11 cellular contexts compared by ENCODE assay signal in the genomic region with DNA sequence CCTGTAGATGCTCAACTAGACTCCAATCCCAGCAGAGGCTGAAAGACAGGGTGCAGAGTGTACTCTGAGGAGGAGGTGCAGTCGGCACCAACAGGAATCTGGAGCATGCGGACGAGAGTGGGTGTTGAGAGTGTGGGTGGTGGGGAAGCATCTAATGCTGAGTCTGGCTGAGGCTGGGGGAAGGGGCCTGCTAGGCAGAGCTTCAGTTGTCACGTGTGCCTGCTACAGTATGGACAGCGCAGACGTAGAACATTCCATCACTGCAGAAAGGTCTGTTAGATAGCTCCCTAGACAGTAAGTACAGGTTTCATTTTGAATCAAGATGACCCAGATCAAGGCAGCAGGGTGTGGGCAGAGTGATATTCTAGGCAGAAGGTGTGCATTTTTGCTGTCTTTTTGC. TPM values are rescaled to one million over a fixed set of nuclear protein-coding genes. Genes with fewer than 3 reads are reported as not detected.
A peak's percentile ranks its signal among the peaks of the same experiment; 100 is the strongest.
DNase-seq lines count a peak whose midpoint lies in the region; ATAC-seq and TF ChIP-seq lines count a peak whose summit lies in the region.
"Had no signal": no experiment of that assay in that cellular context is flagged by ENCODE, and none has a peak within 500 bp of the region (broad histone marks: within the 10 kb centered on the region; RNA-seq: fewer than 3 reads in every experiment).

No MANE protein-coding gene starts in this region.

- H3K27me3 Mint-ChIP-seq in activated CD4-positive, alpha-beta T cell treated with anti-CD3 and anti-CD28 coated beads, Interleukin-2, amount 10 ng/mL, durations not matched to agents 24 days and 14 days, result no peaks in the 10 kb centered on the region
- no peaks in the 10 kb centered on the region for H3K27me3 Mint-ChIP-seq in activated T-helper 17 cell treated with anti-CD3 and anti-CD28 coated beads, Interleukin-2, amount 50 U/mL, for 72 hours

- intact Hi-C loops in activated CD4-positive, alpha-beta T cell treated with anti-CD3 and anti-CD28 coated beads, Interleukin-2, amount 10 ng/mL, durations not matched to agents 24 days and 14 days (cut with micrococcal nuclease), result no loop called here
- intact Hi-C loops in colonic mucosa (cut with DNase I), result no loop called here

- no peak for DNase-seq in activated CD4-positive, alpha-beta T cell treated with anti-CD3 and anti-CD28 coated beads, Interleukin-2, amount 10 ng/mL, durations not matched to agents 24 days and 14 days
- DNase-seq in activated CD4-positive, alpha-beta T cell treated with anti-CD3 and anti-CD28 coated beads for 1 hour, result no peak
- no peak for DNase-seq in colonic mucosa
- DNase-seq: MG63 had no signal

- H3K4me3 Mint-ChIP-seq in activated CD4-positive, alpha-beta T cell treated with anti-CD3 and anti-CD28 coated beads, Interleukin-2, amount 10 ng/mL, durations not matched to agents 24 days and 14 days, result peak overlapping the region; percentile 34
- H3K4me3 Mint-ChIP-seq in activated T-helper 17 cell treated with anti-CD3 and anti-CD28 coated beads, Interleukin-2, amount 50 U/mL, for 72 hours, result peak overlapping the region; percentile 41

- peaks cover 5% of the 10 kb centered on the region for H3K4me1 ChIP-seq in HEK293 (ENCODE audit: control insufficient read depth, insufficient read depth, low read length)
- peaks cover 45% of the 10 kb centered on the region for H3K4me1 ChIP-seq in rectal smooth muscle tissue (ENCODE audit: control insufficient read depth, insufficient read depth, low read length)
- peaks cover 12% of the 10 kb centered on the region for H3K4me1 ChIP-seq in colonic mucosa

- no peaks in the 10 kb centered on the region for H3K9me3 Mint-ChIP-seq in activated CD4-positive, alpha-beta T cell treated with anti-CD3 and anti-CD28 coated beads, Interleukin-2, amount 10 ng/mL, durations not matched to agents 24 days and 14 days
- no peaks in the 10 kb centered on the region for H3K9me3 Mint-ChIP-seq in activated T-helper 17 cell treated with anti-CD3 and anti-CD28 coated beads, Interleukin-2, amount 50 U/mL, for 72 hours

- no peaks in the 10 kb centered on the region for H3K27me3 ChIP-seq in rectal smooth muscle tissue (ENCODE audit: control insufficient read depth, insufficient read depth, low read length)
- H3K27me3 ChIP-seq in colonic mucosa, result no peaks in the 10 kb centered on the region
- H3K27me3 ChIP-seq: MG63 had no signal

- H3K27ac Mint-ChIP-seq in activated CD4-positive, alpha-beta T cell treated with anti-CD3 and anti-CD28 coated beads, Interleukin-2, amount 10 ng/mL, durations not matched to agents 24 days and 14 days, result peak overlapping the region; percentile 29
- peak overlapping the region; percentile 28 for H3K27ac Mint-ChIP-seq in activated T-helper 17 cell treated with anti-CD3 and anti-CD28 coated beads, Interleukin-2, amount 50 U/mL, for 72 hours

- POLR2A ChIA-PET in HEK293 (lab: Yijun Ruan, JAX), result interaction anchor here (1.0 to 1.7 kb wide), 4 partner anchors 9 to 190 kb away, joined by 3 to 7 read pairs (median 5); a partner anchor contains a TSS

- H3K9me3 ChIP-seq in HEK293 (ENCODE audit: control insufficient read depth, insufficient read depth, low read depth, low read length) (no peaks in the 10 kb centered on the region), colonic mucosa (no peaks in the 10 kb centered on the region)
- H3K9me3 ChIP-seq: MG63 had no signal

- H3K4me3 ChIP-seq in HEK293 (ENCODE audit: low read depth, low read length) (no peak overlapping the region), rectal smooth muscle tissue (ENCODE audit: low read length) (no peak overlapping the region), colonic mucosa (no peak overlapping the region)
- H3K4me3 ChIP-seq: MG63 had no signal

- H3K4me1 Mint-ChIP-seq in activated CD4-positive, alpha-beta T cell treated with anti-CD3 and anti-CD28 coated beads, Interleukin-2, amount 10 ng/mL, durations not matched to agents 24 days and 14 days, result peaks cover 51% of the 10 kb centered on the region
- H3K4me1 Mint-ChIP-seq in activated T-helper 17 cell treated with anti-CD3 and anti-CD28 coated beads, Interleukin-2, amount 50 U/mL, for 72 hours, result peaks cover 53% of the 10 kb centered on the region

- H3K27ac ChIP-seq in HEK293 (ENCODE audit: extremely low read depth, low read depth, low read length) (no peak overlapping the region), rectal smooth muscle tissue (ENCODE audit: low read depth, low read length) (peak overlapping the region; percentile 70), colonic mucosa (no peak overlapping the region)
- H3K27ac ChIP-seq: epithelial cell of prostate had no signal

- CTCF ChIA-PET in HEK293 (lab: Yijun Ruan, JAX), result interaction anchor here (0.5 to 5.9 kb wide), 8 partner anchors 9 to 277 kb away, joined by 3 to 53 read pairs (median 5); a partner anchor contains a TSS

- peak; percentile 69 for ATAC-seq in activated T-helper 17 cell treated with anti-CD3 and anti-CD28 coated beads, Interleukin-2, amount 50 U/mL, for 72 hours (replicated peaks)
- ATAC-seq in GM18873 (IDR thresholded peaks at IDR 0.05; ENCODE audit: low FRiP score, unreplicated experiment), result no peak
- ATAC-seq in SK-N-SH treated with all-trans-retinoic acid at 6 μM for 48 hours, result no peak; the same call in 2 of the 3 replicates

- no peak overlapping the region for H3K9ac ChIP-seq in rectal smooth muscle tissue (ENCODE audit: low read length)
- H3K9ac ChIP-seq in colonic mucosa (ENCODE audit: low read depth in 2 of 2, low read length in 2 of 2), result no peak overlapping the region

- TF ChIP-seq CTCF in HEK293 (tag by site-specific recombination; IDR thresholded peaks at IDR 0.05) (no peak), colonic mucosa (IDR thresholded peaks at IDR 0.05) (no peak)

- peaks cover 59% of the 10 kb centered on the region for H3K36me3 Mint-ChIP-seq in activated CD4-positive, alpha-beta T cell treated with anti-CD3 and anti-CD28 coated beads, Interleukin-2, amount 10 ng/mL, durations not matched to agents 24 days and 14 days (ENCODE audit: low read depth)
- H3K36me3 Mint-ChIP-seq in activated T-helper 17 cell treated with anti-CD3 and anti-CD28 coated beads, Interleukin-2, amount 50 U/mL, for 72 hours (ENCODE audit: low read depth), result peaks cover 72% of the 10 kb centered on the region

- H3K36me3 ChIP-seq in HEK293 (ENCODE audit: control insufficient read depth in 2 of 2, insufficient read depth in 1 of 2, low read length in 2 of 2) (peaks cover 16 to 93% of the 10 kb centered on the region in 2 experiments), rectal smooth muscle tissue (ENCODE audit: control insufficient read depth, insufficient read depth, low read length) (peaks cover 8% of the 10 kb centered on the region), colonic mucosa (no peaks in the 10 kb centered on the region)

TF ChIP-seq in HEK293, 187 proteins besides CTCF, POLR2A, EP300 and RAD21:
- TF ChIP-seq ZFHX2 (tag by site-specific recombination; conservative IDR thresholded peaks at IDR 0.05), result peak; percentile 93
- TF ChIP-seq EGR2 (tag by site-specific recombination; IDR thresholded peaks at IDR 0.05; ENCODE audit: low read depth), result peak; percentile 96
- TF ChIP-seq ZNF214 (tag by site-specific recombination; IDR thresholded peaks at IDR 0.05; ENCODE audit: borderline replicate concordance), result no peak
- no peak for TF ChIP-seq ZNF544 (tag by site-specific recombination; IDR thresholded peaks at IDR 0.05)
- TF ChIP-seq OSR2 (tag by site-specific recombination; IDR thresholded peaks at IDR 0.05), result no peak

TF ChIP-seq in SK-N-SH treated with all-trans-retinoic acid at 6 μM for 48 hours, 23 proteins besides CTCF, POLR2A, EP300 and RAD21:
- TF ChIP-seq PPARA (CRISPR knock-in tag; IDR thresholded peaks at IDR 0.05; ENCODE audit: borderline replicate concordance) (no peak), OSR1 (CRISPR knock-in tag; IDR thresholded peaks at IDR 0.05) (no peak)

RNA-seq across cellular contexts. Expression of a gene that starts 23.1 kb away (rescaled TPM):
- total RNA-seq in activated CD4-positive, alpha-beta T cell treated with anti-CD3 and anti-CD28 coated beads, Interleukin-2, amount 10 ng/mL, durations not matched to agents 24 days and 14 days, result 28.6 and 30.9 TPM in 2 replicates
- 10 to 100 TPM; 42.9 to 53.6 TPM for total RNA-seq in activated T-helper 17 cell treated with anti-CD3 and anti-CD28 coated beads, Interleukin-2, amount 50 U/mL, for 72 hours
- 10 to 100 TPM; 19.0 to 28.0 TPM for total RNA-seq in colonic mucosa

RNA-seq across cellular contexts. Expression of a gene that starts 23.3 kb away (rescaled TPM):
- 34.8 and 35.1 TPM in 2 replicates for total RNA-seq in activated CD4-positive, alpha-beta T cell treated with anti-CD3 and anti-CD28 coated beads, Interleukin-2, amount 10 ng/mL, durations not matched to agents 24 days and 14 days
- total RNA-seq in activated T-helper 17 cell treated with anti-CD3 and anti-CD28 coated beads, Interleukin-2, amount 50 U/mL, for 72 hours, result 10 to 100 TPM; 10.6 to 19.9 TPM
- total RNA-seq in colonic mucosa, result 10 to 100 TPM in 1 of 2 donors, 1 to 10 TPM in 1; 9.0 to 16.0 TPM

RNA-seq across cellular contexts. Expression of a gene that starts 57.1 kb away (rescaled TPM):
- total RNA-seq in activated CD4-positive, alpha-beta T cell treated with anti-CD3 and anti-CD28 coated beads, Interleukin-2, amount 10 ng/mL, durations not matched to agents 24 days and 14 days, result not detected in 2 replicates
- total RNA-seq in activated T-helper 17 cell treated with anti-CD3 and anti-CD28 coated beads, Interleukin-2, amount 50 U/mL, for 72 hours, result not detected
- total RNA-seq in colonic mucosa, result not detected
- total RNA-seq: renal cortical epithelial cell had no signal
